In the genomic region with DNA sequence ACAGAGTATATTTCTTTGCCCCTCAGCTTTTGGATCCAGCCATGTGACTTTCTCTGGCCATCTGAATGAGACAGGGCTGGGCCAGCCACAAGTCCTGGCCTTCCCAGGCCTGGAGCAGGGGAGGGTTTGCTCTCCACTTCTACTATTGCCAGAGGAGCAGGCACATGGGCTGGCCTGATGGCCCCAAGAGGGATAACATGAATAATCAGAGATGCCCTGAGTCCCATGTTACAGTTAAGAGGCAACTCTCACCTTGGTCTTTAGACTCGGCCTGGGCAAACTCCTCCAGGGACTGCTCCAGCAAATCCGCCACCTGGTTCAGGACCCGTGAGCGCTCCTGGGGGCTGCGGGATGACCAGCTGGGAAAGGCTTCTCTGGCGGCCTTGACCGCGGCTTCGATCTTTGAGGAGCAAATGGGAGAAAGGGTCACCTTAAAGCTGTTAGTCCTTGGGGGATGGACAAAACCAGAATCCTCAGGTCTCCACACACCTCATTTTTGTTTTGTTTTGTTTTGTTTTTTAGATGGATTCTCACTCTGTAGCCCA, we compare ENCODE assay signal across 1 cellular context.
TF ChIP-seq lines count a peak whose summit lies in the region.

No MANE protein-coding gene starts in this region.

TF ChIP-seq in K562, 482 proteins besides CTCF, POLR2A, EP300 and RAD21:
- TF ChIP-seq, protein P1, sequence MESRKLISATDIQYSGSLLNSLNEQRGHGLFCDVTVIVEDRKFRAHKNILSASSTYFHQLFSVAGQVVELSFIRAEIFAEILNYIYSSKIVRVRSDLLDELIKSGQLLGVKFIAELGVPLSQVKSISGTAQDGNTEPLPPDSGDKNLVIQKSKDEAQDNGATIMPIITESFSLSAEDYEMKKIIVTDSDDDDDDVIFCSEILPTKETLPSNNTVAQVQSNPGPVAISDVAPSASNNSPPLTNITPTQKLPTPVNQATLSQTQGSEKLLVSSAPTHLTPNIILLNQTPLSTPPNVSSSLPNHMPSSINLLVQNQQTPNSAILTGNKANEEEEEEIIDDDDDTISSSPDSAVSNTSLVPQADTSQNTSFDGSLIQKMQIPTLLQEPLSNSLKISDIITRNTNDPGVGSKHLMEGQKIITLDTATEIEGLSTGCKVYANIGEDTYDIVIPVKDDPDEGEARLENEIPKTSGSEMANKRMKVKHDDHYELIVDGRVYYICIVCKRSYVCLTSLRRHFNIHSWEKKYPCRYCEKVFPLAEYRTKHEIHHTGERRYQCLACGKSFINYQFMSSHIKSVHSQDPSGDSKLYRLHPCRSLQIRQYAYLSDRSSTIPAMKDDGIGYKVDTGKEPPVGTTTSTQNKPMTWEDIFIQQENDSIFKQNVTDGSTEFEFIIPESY (CRISPR knock-in tag; IDR thresholded peaks at IDR 0.05) = peak; percentile 57; the same call in 1 of the 2 replicates
- TF ChIP-seq SMARCA4 (IDR thresholded peaks at IDR 0.05) (no peak), ZNF79 (CRISPR knock-in tag; IDR thresholded peaks at IDR 0.05; ENCODE audit: low read depth) (no peak)
TF ChIP-seq in K562: peak in this region for 1.
